ENCODE assay signal across 8 cellular contexts in genomic region chrX:155612312-155613224, GRCh38. TPM values are rescaled to one million over a fixed set of nuclear protein-coding genes. Genes with fewer than 3 reads are reported as not detected.
A peak's percentile ranks its signal among the peaks of the same experiment; 100 is the strongest.
DNase-seq lines count a peak whose midpoint lies in the region; ATAC-seq, FAIRE-seq and TF ChIP-seq lines count a peak whose summit lies in the region.

Gene SPRY3, plus strand, starts transcription at chrX:155612586.
Gene TMLHE, minus strand, starts transcription at chrX:155612952. Its CDS starts 67,676 bp downstream, at chrX:155545276.

- peak; percentile 93 for ATAC-seq in HG02623 (IDR thresholded peaks at IDR 0.05; ENCODE audit: unreplicated experiment)

- TF ChIP-seq POLR2A in GM12891 (IDR thresholded peaks at IDR 0.05; ENCODE audit: low read depth, low read length): no peak; the same call in 1 of the 2 replicates

- H3K4me3 ChIP-seq in astrocyte of the cerebellum (ENCODE audit: low read depth, low read length): peak within 1 kb of the TSS; percentile 64

- TF ChIP-seq CTCF in astrocyte of the cerebellum (IDR thresholded peaks at IDR 0.05; ENCODE audit: low read depth, low read length, missing control alignments): no peak

- no peak for FAIRE-seq in GM12891 (lab: Jason Lieb, UNC)

- in situ Hi-C loops in astrocyte of the cerebellum (cut with HindIII; ENCODE audit: low sequenced_read_pairs): no loop called here

- peak; percentile 25 for DNase-seq in GM12891 (ENCODE audit: insufficient read length, low spot score)
- DNase-seq in NCI-H1105 (lab: John Stamatoyannopoulos, UW): peak; percentile 84
- peak; percentile 37 for DNase-seq in T-helper 9 cell
- DNase-seq in astrocyte of the cerebellum (ENCODE audit: low read depth): peak; percentile 3
- peak; percentile 2 to 38 for DNase-seq in hippocampal formation (lab: John Stamatoyannopoulos, UW)
- peak; percentile 29 for DNase-seq in renal cortical epithelial cell (ENCODE audit: low read depth)
- no peak for DNase-seq in 8988T

TF ChIP-seq in GM12891, 5 proteins besides CTCF, POLR2A, EP300 and RAD21:
- no peak for TF ChIP-seq SPI1 (IDR thresholded peaks at IDR 0.05; ENCODE audit: low read depth, low read length)
- no peak for TF ChIP-seq POU2F2 (IDR thresholded peaks at IDR 0.05; ENCODE audit: low read depth, low read length)
- no peak for TF ChIP-seq TAF1 (IDR thresholded peaks at IDR 0.05; ENCODE audit: low read depth, low read length)

RNA-seq across cellular contexts. Expression of gene SPRY3, which starts in this region (rescaled TPM):
- polyA plus RNA-seq in GM12891 (2012; ENCODE audit: low read depth, missing spikeins): 0.06 TPM
- total RNA-seq in renal cortical epithelial cell: 0.17 and 1.0 TPM in 2 replicates

RNA-seq across cellular contexts. Expression of gene TMLHE, which starts in this region (rescaled TPM):
- 6.7 TPM for polyA plus RNA-seq in GM12891 (2012; ENCODE audit: low read depth, missing spikeins)
- total RNA-seq in renal cortical epithelial cell: 14.2 and 22.8 TPM in 2 replicates
